In genomic region chr14:73136085-73136386, GRCh38 we compare ENCODE assay signal across 8 cellular contexts. TPM values are rescaled to one million over a fixed set of nuclear protein-coding genes. Genes with fewer than 3 reads are reported as not detected.
DNase-seq lines count a peak whose midpoint lies in the region; ATAC-seq and TF ChIP-seq lines count a peak whose summit lies in the region.

No MANE protein-coding gene starts in this region.

- peak overlapping the region; percentile 80 for H3K9ac ChIP-seq in Karpas-422 (ENCODE audit: low read length)

- H3K4me3 Mint-ChIP-seq in naive thymus-derived CD8-positive, alpha-beta T cell, result peak overlapping the region; percentile 93 to 99 (median 98)

- H3K27me3 ChIP-seq in Karpas-422 (ENCODE audit: low read length), result no peaks in the 10 kb centered on the region

- H3K27ac ChIP-seq in Karpas-422 (ENCODE audit: low read length) (no peak overlapping the region), coronary artery (peak overlapping the region; percentile 81 to 89)

- H3K27ac Mint-ChIP-seq in naive thymus-derived CD8-positive, alpha-beta T cell, result peak overlapping the region; percentile 94 to 100 (median 98)

- H3K36me3 Mint-ChIP-seq in naive thymus-derived CD8-positive, alpha-beta T cell, result peaks cover 0 to 2% (median 0%) of the 10 kb centered on the region in 3 donors

- no peak for DNase-seq in AG09309 (ENCODE audit: low read depth)
- no peak for DNase-seq in Karpas-422
- DNase-seq in coronary artery (ENCODE audit: low spot score), result no peak
- DNase-seq in naive thymus-derived CD8-positive, alpha-beta T cell, result no peak
- DNase-seq in NCI-H2196 treated with DMSO at 0.1 percent for 48 hours (lab: John Stamatoyannopoulos, UW; ENCODE audit: unreplicated experiment), result no peak
- DNase-seq in foreskin melanocyte, result no peak
- DNase-seq in NCI-H2171 treated with DMSO at 0.1 percent for 48 hours (lab: John Stamatoyannopoulos, UW), result no peak

- no peaks in the 10 kb centered on the region for H3K9me2 ChIP-seq in Karpas-422 (replicated peaks; ENCODE audit: insufficient read depth, low read length)

- no peak overlapping the region for H2AFZ ChIP-seq in Karpas-422 (ENCODE audit: low read length)

- peaks cover 18 to 33% (median 28%) of the 10 kb centered on the region in 4 donors for H3K4me1 Mint-ChIP-seq in naive thymus-derived CD8-positive, alpha-beta T cell

- peaks cover 0 to 16% (median 2%) of the 10 kb centered on the region in 9 donors for H3K9me3 Mint-ChIP-seq in naive thymus-derived CD8-positive, alpha-beta T cell

- H3K4me2 ChIP-seq in Karpas-422 (ENCODE audit: low read depth, low read length, poor library complexity, severe bottlenecking), result peak overlapping the region; percentile 95

- peak overlapping the region; percentile 90 for H3K4me3 ChIP-seq in AG09309 (ENCODE audit: control insufficient read depth, low read depth, low read length)
- H3K4me3 ChIP-seq in Karpas-422 (ENCODE audit: low read length), result peak overlapping the region; percentile 83
- H3K4me3 ChIP-seq in coronary artery, result peak overlapping the region; percentile 80

- TF ChIP-seq CTCF in AG09309 (IDR thresholded peaks at IDR 0.05; ENCODE audit: control insufficient read depth, insufficient read depth, low read depth, low read length, missing control alignments) (no peak), coronary artery (IDR thresholded peaks at IDR 0.05) (no peak)

- H3K9me3 ChIP-seq in Karpas-422 (ENCODE audit: low read length), result no peaks in the 10 kb centered on the region

- peaks cover 41% of the 10 kb centered on the region for H3K79me2 ChIP-seq in Karpas-422 (ENCODE audit: low read length)

- no peaks in the 10 kb centered on the region for H3K27me3 Mint-ChIP-seq in naive thymus-derived CD8-positive, alpha-beta T cell

- POLR2A ChIA-PET in naive thymus-derived CD8-positive, alpha-beta T cell (lab: Charles Lee), result interaction anchor here (0.5 to 3.2 kb wide), 13 partner anchors 10 to 1988 kb away, joined by 3 to 34 read pairs (median 4); partner anchors contain the start of genes NUMB, RBM25, RIOX1 and ZFYVE1

- ATAC-seq in naive thymus-derived CD8-positive, alpha-beta T cell, result no peak
- no peak for ATAC-seq in GM18867 (IDR thresholded peaks at IDR 0.05; ENCODE audit: unreplicated experiment)

- 0 out of 2 replicates have a peak, but pooled peaks cover 4% of the 10 kb centered on the region for H4K20me1 ChIP-seq in Karpas-422 (ENCODE audit: insufficient read depth, low read depth, low read length)

- H3K36me3 ChIP-seq in Karpas-422 (ENCODE audit: insufficient read depth, low read length), result no peaks in the 10 kb centered on the region

- peaks cover 12% of the 10 kb centered on the region for H3K4me1 ChIP-seq in Karpas-422 (ENCODE audit: low read length)

RNA-seq across cellular contexts. Expression of gene PSEN1, which starts 0.3 kb away (rescaled TPM):
- 39.0 and 57.8 TPM in 2 replicates for total RNA-seq in Karpas-422 (2014; rRNA removed; shearing (Covaris generic); ENCODE audit: low replicate concordance)
- 10 to 100 TPM; 36.8 to 46.3 TPM for total RNA-seq in naive thymus-derived CD8-positive, alpha-beta T cell
- polyA plus RNA-seq in naive thymus-derived CD8-positive, alpha-beta T cell, result 10 to 100 TPM; 14.7 to 26.1 (median 20.6) TPM
